ENCODE assay signal across 1 cellular context in genomic region chr19:984165-984967, GRCh38.
TF ChIP-seq lines count a peak whose summit lies in the region.

WDR18 (plus strand) TSS chr19:984345; CDS start chr19:984354, 9 bp downstream.

TF ChIP-seq in HepG2, 621 proteins besides CTCF, POLR2A, EP300 and RAD21 (continued from another document and continues in another):
- TF ChIP-seq, protein P1, sequence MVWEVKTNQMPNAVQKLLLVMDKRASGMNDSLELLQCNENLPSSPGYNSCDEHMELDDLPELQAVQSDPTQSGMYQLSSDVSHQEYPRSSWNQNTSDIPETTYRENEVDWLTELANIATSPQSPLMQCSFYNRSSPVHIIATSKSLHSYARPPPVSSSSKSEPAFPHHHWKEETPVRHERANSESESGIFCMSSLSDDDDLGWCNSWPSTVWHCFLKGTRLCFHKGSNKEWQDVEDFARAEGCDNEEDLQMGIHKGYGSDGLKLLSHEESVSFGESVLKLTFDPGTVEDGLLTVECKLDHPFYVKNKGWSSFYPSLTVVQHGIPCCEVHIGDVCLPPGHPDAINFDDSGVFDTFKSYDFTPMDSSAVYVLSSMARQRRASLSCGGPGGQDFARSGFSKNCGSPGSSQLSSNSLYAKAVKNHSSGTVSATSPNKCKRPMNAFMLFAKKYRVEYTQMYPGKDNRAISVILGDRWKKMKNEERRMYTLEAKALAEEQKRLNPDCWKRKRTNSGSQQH (CRISPR knock-in tag; IDR thresholded peaks at IDR 0.05; ENCODE audit: low read depth), result peak; percentile 38; the same call in 1 of the 2 replicates
- peak; percentile 89 for TF ChIP-seq SIN3B (IDR thresholded peaks at IDR 0.05; ENCODE audit: low read length)
- no peak for TF ChIP-seq ZNF33B (CRISPR knock-in tag; IDR thresholded peaks at IDR 0.05)
- TF ChIP-seq STAT5B (CRISPR knock-in tag; IDR thresholded peaks at IDR 0.05), result no peak
- TF ChIP-seq ZNF350 (CRISPR knock-in tag; IDR thresholded peaks at IDR 0.05; ENCODE audit: borderline replicate concordance, low read depth), result peak; percentile 82
- TF ChIP-seq FOSL2 (CRISPR knock-in tag; IDR thresholded peaks at IDR 0.05), result peak; percentile 43; the same call in 1 of the 2 replicates
- TF ChIP-seq, protein P2, sequence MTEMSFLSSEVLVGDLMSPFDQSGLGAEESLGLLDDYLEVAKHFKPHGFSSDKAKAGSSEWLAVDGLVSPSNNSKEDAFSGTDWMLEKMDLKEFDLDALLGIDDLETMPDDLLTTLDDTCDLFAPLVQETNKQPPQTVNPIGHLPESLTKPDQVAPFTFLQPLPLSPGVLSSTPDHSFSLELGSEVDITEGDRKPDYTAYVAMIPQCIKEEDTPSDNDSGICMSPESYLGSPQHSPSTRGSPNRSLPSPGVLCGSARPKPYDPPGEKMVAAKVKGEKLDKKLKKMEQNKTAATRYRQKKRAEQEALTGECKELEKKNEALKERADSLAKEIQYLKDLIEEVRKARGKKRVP (CRISPR knock-in tag; IDR thresholded peaks at IDR 0.05), result peak in 1 of 2 experiments; percentile 84; a peak in 2 of 4 replicates
- TF ChIP-seq KLF16 (CRISPR knock-in tag; IDR thresholded peaks at IDR 0.05), result peak in 1 of 2 experiments; percentile 65; a peak in 1 of 4 replicates
- TF ChIP-seq, protein P3, sequence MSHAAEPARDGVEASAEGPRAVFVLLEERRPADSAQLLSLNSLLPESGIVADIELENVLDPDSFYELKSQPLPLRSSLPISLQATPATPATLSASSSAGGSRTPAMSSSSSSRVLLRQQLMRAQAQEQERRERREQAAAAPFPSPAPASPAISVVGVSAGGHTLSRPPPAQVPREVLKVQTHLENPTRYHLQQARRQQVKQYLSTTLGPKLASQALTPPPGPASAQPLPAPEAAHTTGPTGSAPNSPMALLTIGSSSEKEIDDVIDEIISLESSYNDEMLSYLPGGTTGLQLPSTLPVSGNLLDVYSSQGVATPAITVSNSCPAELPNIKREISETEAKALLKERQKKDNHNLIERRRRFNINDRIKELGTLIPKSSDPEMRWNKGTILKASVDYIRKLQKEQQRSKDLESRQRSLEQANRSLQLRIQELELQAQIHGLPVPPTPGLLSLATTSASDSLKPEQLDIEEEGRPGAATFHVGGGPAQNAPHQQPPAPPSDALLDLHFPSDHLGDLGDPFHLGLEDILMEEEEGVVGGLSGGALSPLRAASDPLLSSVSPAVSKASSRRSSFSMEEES (CRISPR knock-in tag; IDR thresholded peaks at IDR 0.05), result peak; percentile 54
- no peak for TF ChIP-seq CENPX (CRISPR knock-in tag; IDR thresholded peaks at IDR 0.05)
- TF ChIP-seq, protein P4, sequence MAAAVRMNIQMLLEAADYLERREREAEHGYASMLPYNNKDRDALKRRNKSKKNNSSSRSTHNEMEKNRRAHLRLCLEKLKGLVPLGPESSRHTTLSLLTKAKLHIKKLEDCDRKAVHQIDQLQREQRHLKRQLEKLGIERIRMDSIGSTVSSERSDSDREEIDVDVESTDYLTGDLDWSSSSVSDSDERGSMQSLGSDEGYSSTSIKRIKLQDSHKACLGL (CRISPR knock-in tag; IDR thresholded peaks at IDR 0.05), result peak; percentile 88
- no peak for TF ChIP-seq U2AF1 (optimal IDR thresholded peaks at IDR 0.05; ENCODE audit: low read depth, low read length)
- no peak for TF ChIP-seq ZZZ3 (CRISPR knock-in tag; IDR thresholded peaks at IDR 0.05; ENCODE audit: borderline replicate concordance)
- no peak for TF ChIP-seq AHDC1 (CRISPR knock-in tag; IDR thresholded peaks at IDR 0.05; ENCODE audit: borderline replicate concordance)
- TF ChIP-seq SALL2 (CRISPR knock-in tag; IDR thresholded peaks at IDR 0.05), result peak; percentile 66
- TF ChIP-seq PRMT3 (CRISPR knock-in tag; IDR thresholded peaks at IDR 0.05; ENCODE audit: borderline replicate concordance, low read depth), result no peak
- TF ChIP-seq ZNF143 (CRISPR knock-in tag; IDR thresholded peaks at IDR 0.05), result peak; percentile 59; the same call in 1 of the 2 replicates
- TF ChIP-seq, protein P5, sequence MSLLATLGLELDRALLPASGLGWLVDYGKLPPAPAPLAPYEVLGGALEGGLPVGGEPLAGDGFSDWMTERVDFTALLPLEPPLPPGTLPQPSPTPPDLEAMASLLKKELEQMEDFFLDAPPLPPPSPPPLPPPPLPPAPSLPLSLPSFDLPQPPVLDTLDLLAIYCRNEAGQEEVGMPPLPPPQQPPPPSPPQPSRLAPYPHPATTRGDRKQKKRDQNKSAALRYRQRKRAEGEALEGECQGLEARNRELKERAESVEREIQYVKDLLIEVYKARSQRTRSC (CRISPR knock-in tag; IDR thresholded peaks at IDR 0.05; ENCODE audit: low read depth), result no peak
- TF ChIP-seq, protein P6, sequence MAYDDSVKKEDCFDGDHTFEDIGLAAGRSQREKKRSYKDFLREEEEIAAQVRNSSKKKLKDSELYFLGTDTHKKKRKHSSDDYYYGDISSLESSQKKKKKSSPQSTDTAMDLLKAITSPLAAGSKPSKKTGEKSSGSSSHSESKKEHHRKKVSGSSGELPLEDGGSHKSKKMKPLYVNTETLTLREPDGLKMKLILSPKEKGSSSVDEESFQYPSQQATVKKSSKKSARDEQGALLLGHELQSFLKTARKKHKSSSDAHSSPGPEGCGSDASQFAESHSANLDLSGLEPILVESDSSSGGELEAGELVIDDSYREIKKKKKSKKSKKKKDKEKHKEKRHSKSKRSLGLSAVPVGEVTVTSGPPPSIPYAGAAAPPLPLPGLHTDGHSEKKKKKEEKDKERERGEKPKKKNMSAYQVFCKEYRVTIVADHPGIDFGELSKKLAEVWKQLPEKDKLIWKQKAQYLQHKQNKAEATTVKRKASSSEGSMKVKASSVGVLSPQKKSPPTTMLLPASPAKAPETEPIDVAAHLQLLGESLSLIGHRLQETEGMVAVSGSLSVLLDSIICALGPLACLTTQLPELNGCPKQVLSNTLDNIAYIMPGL (CRISPR knock-in tag; IDR thresholded peaks at IDR 0.05; ENCODE audit: borderline replicate concordance in 1 of 2, low read depth in 1 of 2), result peak; percentile 70 to 83; a peak in 2 of 4 replicates
- TF ChIP-seq CREB1 (IDR thresholded peaks at IDR 0.05), result peak; percentile 94
- TF ChIP-seq CREB1 (CRISPR knock-in tag; IDR thresholded peaks at IDR 0.05), result peak; percentile 93
- peak; percentile 72; the same call in 1 of the 2 replicates for TF ChIP-seq ZNF670 (CRISPR knock-in tag; IDR thresholded peaks at IDR 0.05; ENCODE audit: borderline replicate concordance)
- TF ChIP-seq, protein P7, sequence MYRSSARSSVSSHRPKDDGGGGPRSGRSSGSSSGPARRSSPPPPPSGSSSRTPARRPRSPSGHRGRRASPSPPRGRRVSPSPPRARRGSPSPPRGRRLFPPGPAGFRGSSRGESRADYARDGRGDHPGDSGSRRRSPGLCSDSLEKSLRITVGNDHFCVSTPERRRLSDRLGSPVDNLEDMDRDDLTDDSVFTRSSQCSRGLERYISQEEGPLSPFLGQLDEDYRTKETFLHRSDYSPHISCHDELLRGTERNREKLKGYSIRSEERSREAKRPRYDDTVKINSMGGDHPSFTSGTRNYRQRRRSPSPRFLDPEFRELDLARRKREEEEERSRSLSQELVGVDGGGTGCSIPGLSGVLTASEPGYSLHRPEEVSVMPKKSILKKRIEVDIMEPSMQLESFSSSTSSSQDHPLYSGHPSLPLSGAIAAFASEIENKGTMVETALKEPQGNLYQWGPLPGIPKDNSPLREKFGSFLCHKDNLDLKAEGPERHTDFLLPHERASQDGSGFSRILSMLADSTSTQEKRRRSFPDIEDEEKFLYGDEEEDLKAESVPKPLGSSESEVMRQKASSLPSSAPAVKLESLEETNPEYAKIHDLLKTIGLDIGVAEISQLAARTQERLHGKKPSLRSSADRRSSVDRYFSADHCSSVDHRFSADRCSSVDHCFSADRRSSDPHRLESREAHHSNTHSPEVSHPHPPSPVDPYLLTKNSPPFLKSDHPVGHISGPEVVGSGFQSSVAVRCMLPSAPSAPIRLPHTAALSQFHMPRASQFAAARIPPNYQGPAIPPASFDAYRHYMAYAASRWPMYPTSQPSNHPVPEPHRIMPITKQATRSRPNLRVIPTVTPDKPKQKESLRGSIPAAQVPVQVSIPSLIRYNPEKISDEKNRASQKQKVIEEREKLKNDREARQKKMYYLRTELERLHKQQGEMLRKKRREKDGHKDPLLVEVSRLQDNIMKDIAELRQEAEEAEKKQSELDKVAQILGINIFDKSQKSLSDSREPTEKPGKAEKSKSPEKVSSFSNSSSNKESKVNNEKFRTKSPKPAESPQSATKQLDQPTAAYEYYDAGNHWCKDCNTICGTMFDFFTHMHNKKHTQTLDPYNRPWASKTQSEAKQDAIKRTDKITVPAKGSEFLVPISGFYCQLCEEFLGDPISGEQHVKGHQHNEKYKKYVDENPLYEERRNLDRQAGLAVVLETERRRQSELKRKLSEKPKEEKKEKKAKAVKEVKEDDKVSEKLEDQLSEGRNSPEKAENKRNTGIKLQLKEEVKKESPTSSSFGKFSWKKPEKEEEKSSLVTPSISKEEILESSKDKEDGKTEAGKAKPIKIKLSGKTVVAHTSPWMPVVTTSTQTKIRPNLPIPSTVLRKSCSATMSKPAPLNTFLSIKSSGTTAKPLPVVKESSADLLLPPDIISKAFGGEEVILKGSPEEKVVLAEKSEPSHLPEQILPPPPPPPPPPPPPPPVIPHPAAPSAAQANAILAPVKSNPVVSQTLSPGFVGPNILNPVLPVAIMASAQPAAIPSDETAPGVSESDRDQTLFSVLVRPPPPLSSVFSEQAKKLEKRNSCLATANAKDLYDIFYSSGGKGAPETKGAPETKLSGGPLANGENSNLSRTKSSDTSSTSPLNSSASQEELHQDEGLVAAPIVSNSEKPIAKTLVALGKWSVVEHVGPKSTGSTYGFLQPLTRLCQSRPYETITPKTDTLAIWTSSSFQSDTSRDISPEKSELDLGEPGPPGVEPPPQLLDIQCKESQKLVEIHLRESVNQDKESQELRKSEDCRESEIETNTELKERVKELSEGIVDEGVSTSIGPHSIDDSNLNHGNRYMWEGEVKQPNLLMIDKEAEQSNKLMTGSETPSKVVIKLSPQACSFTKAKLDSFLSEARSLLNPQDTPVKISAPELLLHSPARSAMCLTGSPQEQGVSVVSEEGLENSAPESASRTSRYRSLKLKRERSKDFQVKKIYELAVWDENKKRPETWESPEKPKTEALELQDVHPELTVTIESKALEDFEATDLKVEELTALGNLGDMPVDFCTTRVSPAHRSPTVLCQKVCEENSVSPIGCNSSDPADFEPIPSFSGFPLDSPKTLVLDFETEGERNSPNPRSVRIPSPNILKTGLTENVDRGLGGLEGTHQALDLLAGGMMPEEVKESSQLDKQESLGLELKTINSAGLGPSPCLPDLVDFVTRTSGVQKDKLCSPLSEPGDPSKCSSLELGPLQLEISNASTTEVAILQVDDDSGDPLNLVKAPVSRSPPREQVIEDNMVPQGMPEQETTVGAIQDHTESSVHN (CRISPR knock-in tag; IDR thresholded peaks at IDR 0.05), result no peak
- TF ChIP-seq ZSCAN30 (CRISPR knock-in tag; IDR thresholded peaks at IDR 0.05), result no peak
- TF ChIP-seq MEIS1 (CRISPR knock-in tag; IDR thresholded peaks at IDR 0.05; ENCODE audit: borderline replicate concordance), result peak; percentile 36; the same call in 1 of the 2 replicates
- TF ChIP-seq NR2C2 (CRISPR knock-in tag; IDR thresholded peaks at IDR 0.05; ENCODE audit: borderline replicate concordance), result peak; percentile 89
- 0 out of 2 replicates have a peak, but pooled peaks have one; percentile 43 for TF ChIP-seq ZNF710 (CRISPR knock-in tag; IDR thresholded peaks at IDR 0.05; ENCODE audit: borderline replicate concordance)
- TF ChIP-seq ZIK1 (CRISPR knock-in tag; IDR thresholded peaks at IDR 0.05; ENCODE audit: borderline replicate concordance, low read depth), result peak; percentile 80; the same call in 1 of the 2 replicates
- TF ChIP-seq BORCS8-MEF2B (CRISPR knock-in tag; IDR thresholded peaks at IDR 0.05), result peak; percentile 70; the same call in 1 of the 2 replicates
- TF ChIP-seq CBFB (CRISPR knock-in tag; IDR thresholded peaks at IDR 0.05), result peak; percentile 74; the same call in 1 of the 2 replicates
- TF ChIP-seq ZNF296 (CRISPR knock-in tag; conservative IDR thresholded peaks at IDR 0.05), result no peak
- TF ChIP-seq MIER2 (CRISPR knock-in tag; IDR thresholded peaks at IDR 0.05), result no peak
